ENCODE assay signal across 18 cellular contexts in the genomic region with DNA sequence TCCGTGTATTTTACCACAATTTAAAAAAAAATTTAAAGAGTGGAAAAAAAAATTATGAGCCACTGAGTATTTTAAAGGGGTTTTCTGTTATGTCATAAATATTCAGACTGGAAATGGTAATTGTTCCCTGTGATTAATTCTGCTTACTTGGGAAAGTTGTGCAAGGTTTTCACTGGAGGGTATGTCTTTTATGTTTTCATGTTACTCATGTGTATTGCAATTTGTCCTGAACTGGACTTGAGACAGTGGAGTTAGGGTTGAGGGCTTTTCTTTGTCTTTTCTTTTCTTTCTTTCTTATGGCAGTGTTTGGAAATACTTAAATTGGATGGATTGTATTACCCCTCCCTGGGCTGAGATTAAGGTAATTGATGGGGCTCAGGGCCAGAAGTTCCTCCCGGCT.
"Had no signal": no experiment of that assay in that cellular context is flagged by ENCODE, and none has a peak within 500 bp of the region (broad histone marks: within the 10 kb centered on the region; RNA-seq: fewer than 3 reads in every experiment).

No MANE protein-coding gene starts in this region.

- H3K9me3 Mint-ChIP-seq: natural killer cell; stimulated activated memory B cell treated with anti-CD40 and anti-IgM and Interleukin-4, amounts not matched to agents 10 μg/mL and 1 μg/mL and 100 μg/mL, for 72 hours had no signal

- H3K4me1 Mint-ChIP-seq: natural killer cell; stimulated activated memory B cell treated with anti-CD40 and anti-IgM and Interleukin-4, amounts not matched to agents 10 μg/mL and 1 μg/mL and 100 μg/mL, for 72 hours had no signal

- H3K9me3 ChIP-seq: prostate gland, right lobe of liver, tibial artery, upper lobe of right lung, vagina had no signal

- H3K4me3 Mint-ChIP-seq: endodermal cell; natural killer cell; stimulated activated memory B cell treated with anti-CD40 and anti-IgM and Interleukin-4, amounts not matched to agents 10 μg/mL and 1 μg/mL and 100 μg/mL, for 72 hours; stimulated activated naive CD8-positive, alpha-beta T cell treated with anti-CD3 and anti-CD28 coated beads, Interleukin-15, Interleukin-2, amounts not matched to agents 100 ng/mL and 50 ng/mL, for 24 hours had no signal

- DNase-seq: endodermal cell; heart left ventricle; hippocampal formation; kidney glomerular epithelial cell; natural killer cell; retina; right lobe of liver; spleen; stimulated activated CD4-positive, alpha-beta T cell treated with anti-CD3 and anti-CD28 coated beads, Interleukin-15, amount 100 ng/mL, for 24 hours; stimulated activated CD4-positive, alpha-beta T cell treated with anti-CD3 and anti-CD28 coated beads, Interleukin-1b, Interleukin-23, amount 100 ng/mL, for 48 hours; stimulated activated CD4-positive, alpha-beta T cell treated with anti-CD3 and anti-CD28 coated beads, Interleukin-4, amount 100 ng/mL, for 24 hours; tibial artery; upper lobe of right lung had no signal

- H3K27me3 ChIP-seq: heart left ventricle, right lobe of liver, spleen, tibial artery, upper lobe of right lung, vagina had no signal

- H2AFZ ChIP-seq: parathyroid adenoma had no signal

- H3K27ac ChIP-seq: heart left ventricle, parathyroid adenoma, prostate gland, right lobe of liver, spleen, tibial artery, upper lobe of right lung, vagina had no signal

- H3K4me1 ChIP-seq: parathyroid adenoma, prostate gland, spleen had no signal

- H3K9ac ChIP-seq: parathyroid adenoma had no signal

- H3K4me3 ChIP-seq: heart left ventricle, prostate gland, right lobe of liver, spleen, tibial artery, upper lobe of right lung, vagina had no signal

- H3K36me3 ChIP-seq: heart left ventricle, prostate gland, right lobe of liver, spleen, tibial artery, upper lobe of right lung, vagina had no signal

- H3K79me2 ChIP-seq: parathyroid adenoma had no signal

- H3K27me3 Mint-ChIP-seq: stimulated activated memory B cell treated with anti-CD40 and anti-IgM and Interleukin-4, amounts not matched to agents 10 μg/mL and 1 μg/mL and 100 μg/mL, for 72 hours had no signal

- H3K36me3 Mint-ChIP-seq: natural killer cell; stimulated activated memory B cell treated with anti-CD40 and anti-IgM and Interleukin-4, amounts not matched to agents 10 μg/mL and 1 μg/mL and 100 μg/mL, for 72 hours had no signal

- H3K27ac Mint-ChIP-seq: endodermal cell; natural killer cell; stimulated activated memory B cell treated with anti-CD40 and anti-IgM and Interleukin-4, amounts not matched to agents 10 μg/mL and 1 μg/mL and 100 μg/mL, for 72 hours; stimulated activated naive CD8-positive, alpha-beta T cell treated with anti-CD3 and anti-CD28 coated beads, Interleukin-15, Interleukin-2, amounts not matched to agents 100 ng/mL and 50 ng/mL, for 24 hours had no signal
